8 cellular contexts compared by ENCODE assay signal in genomic region chr19:8335343-8336071, GRCh38. TPM values are rescaled to one million over a fixed set of nuclear protein-coding genes. Genes with fewer than 3 reads are reported as not detected.
DNase-seq lines count a peak whose midpoint lies in the region; ATAC-seq, FAIRE-seq and TF ChIP-seq lines count a peak whose summit lies in the region.

No MANE protein-coding gene starts in this region.

- FAIRE-seq in RCC 7860 (lab: Jason Lieb, UNC), result no peak

- H3K4me1 Mint-ChIP-seq in H9, result peaks cover 14 to 18% of the 10 kb centered on the region in 2 experiments

- no peak overlapping the region for H3K18ac ChIP-seq in H9 (ENCODE audit: insufficient read length, low read depth, low read length)

- H3K9me3 Mint-ChIP-seq in H9, result no peaks in the 10 kb centered on the region; a peak in 1 of 5 replicates
- H3K9me3 Mint-ChIP-seq in activated naive CD4-positive, alpha-beta T cell treated with anti-CD3 and anti-CD28 coated beads, Interleukin-2, amount 50 U/mL, for 72 hours, result no peaks in the 10 kb centered on the region

- H3K79me1 ChIP-seq in H9 (ENCODE audit: insufficient read depth, low read depth, low read length, poor library complexity, severe bottlenecking), result no peaks in the 10 kb centered on the region

- H2BK15ac ChIP-seq in H9 (ENCODE audit: low read depth, low read length), result no peak overlapping the region

- peak overlapping the region; percentile 51 to 70 for H3K4me3 Mint-ChIP-seq in H9

- no peak overlapping the region for H2BK20ac ChIP-seq in H9 (ENCODE audit: low read depth, low read length, poor library complexity, severe bottlenecking)

- H3K27ac Mint-ChIP-seq in H9, result no peak overlapping the region
- H3K27ac Mint-ChIP-seq in activated naive CD4-positive, alpha-beta T cell treated with anti-CD3 and anti-CD28 coated beads, Interleukin-2, amount 50 U/mL, for 72 hours, result no peak overlapping the region

- H4K91ac ChIP-seq in H9 (ENCODE audit: insufficient read length, low read depth, low read length), result no peak overlapping the region

- peak; percentile 64 for TF ChIP-seq CTCF in H9 (conservative IDR thresholded peaks at IDR 0.05)

- no peak overlapping the region for H2BK120ac ChIP-seq in H9 (ENCODE audit: low read depth, low read length, poor library complexity, severe bottlenecking)

- H3K27ac ChIP-seq in H9 (ENCODE audit: insufficient read length, low read depth, low read length), result no peak overlapping the region
- H3K27ac ChIP-seq in mesodermal cell (ENCODE audit: low read depth, low read length, severe bottlenecking), result no peak overlapping the region

- peaks cover 0 to 2% (median 0%) of the 10 kb centered on the region in 3 experiments; a peak in 2 of 7 replicates for H3K36me3 Mint-ChIP-seq in H9 (ENCODE audit: insufficient read depth in 1 of 3, low read depth in 3 of 3)
- H3K36me3 Mint-ChIP-seq in activated naive CD4-positive, alpha-beta T cell treated with anti-CD3 and anti-CD28 coated beads, Interleukin-2, amount 50 U/mL, for 72 hours, result no peaks in the 10 kb centered on the region

- H3K14ac ChIP-seq in H9 (ENCODE audit: insufficient read depth, low read length), result no peak overlapping the region

- peaks cover 18% of the 10 kb centered on the region; the same call in 1 of the 2 replicates for H3K27me3 ChIP-seq in H9 (ENCODE audit: insufficient read depth, low read length)

- DNase-seq in D341Med (ENCODE audit: low spot score), result peak; percentile 58
- DNase-seq in H9, result peak; percentile 73
- DNase-seq in activated naive CD4-positive, alpha-beta T cell treated with anti-CD3 and anti-CD28 coated beads, Interleukin-2, amount 50 U/mL, for 72 hours (ENCODE audit: low spot score in 2 of 2), result peak in 1 of 2 donors; percentile 57
- DNase-seq in RCC 7860 (ENCODE audit: low spot score), result no peak
- no peak for DNase-seq in middle frontal gyrus (ENCODE audit: extremely low spot score, low spot score)
- DNase-seq in cerebellar cortex (ENCODE audit: low spot score), result no peak

- H3K4ac ChIP-seq in H9 (ENCODE audit: low read depth, low read length), result no peak overlapping the region

- H3K4me1 ChIP-seq in H9 (ENCODE audit: insufficient read depth, low read length), result no peaks in the 10 kb centered on the region; the same call in 1 of the 2 replicates
- peaks cover 5% of the 10 kb centered on the region for H3K4me1 ChIP-seq in mesodermal cell (ENCODE audit: control insufficient read depth, insufficient read depth, low read length, poor library complexity, severe bottlenecking)

- no peak overlapping the region for H2AK5ac ChIP-seq in H9 (ENCODE audit: insufficient read length, low read length)

- no peak overlapping the region for H3T11ph ChIP-seq in H9 (ENCODE audit: low read length)

- H4K20me1 ChIP-seq in H9 (ENCODE audit: control insufficient read depth, insufficient read depth, insufficient read length), result no peaks in the 10 kb centered on the region

- H3K9me3 ChIP-seq in H9 (ENCODE audit: control insufficient read depth, low read depth, low read length) (no peaks in the 10 kb centered on the region), mesodermal cell (ENCODE audit: control insufficient read depth, low read length) (no peaks in the 10 kb centered on the region)

- no peak overlapping the region for H3K23ac ChIP-seq in H9 (ENCODE audit: insufficient read length, low read depth, low read length)

- no peak overlapping the region for H3K9ac ChIP-seq in H9 (ENCODE audit: extremely low read depth, insufficient read length, low read length)

- H2BK5ac ChIP-seq in H9 (ENCODE audit: insufficient read length, low read length), result no peak overlapping the region

- no peaks in the 10 kb centered on the region for H3K79me2 ChIP-seq in H9 (ENCODE audit: insufficient read depth, low read length)

- H3K56ac ChIP-seq in H9 (ENCODE audit: insufficient read length, low read depth, low read length), result no peak overlapping the region

- H4K5ac ChIP-seq in H9 (ENCODE audit: insufficient read length, low read depth, low read length), result no peak overlapping the region

- peaks cover 48% of the 10 kb centered on the region for H3K27me3 Mint-ChIP-seq in H9 (ENCODE audit: low read depth)

- H3K4me3 ChIP-seq in mesodermal cell (ENCODE audit: extremely low read depth, insufficient read depth, low read length, poor library complexity, severe bottlenecking), result peak overlapping the region; percentile 29

- no peak overlapping the region for H2BK12ac ChIP-seq in H9 (ENCODE audit: insufficient read length, low read depth, low read length)

- no CpG with 5 or more reads among the region's 79 CpGs for WGBS in H9 (ENCODE audit: extremely low coverage, insufficient read length, low lambda C conversion rate)
- 9% methylated on average over 67 to 79 of the region's 79 CpGs for WGBS in mesodermal cell (ENCODE audit: insufficient coverage in 2 of 2), 2 experiments

- ATAC-seq in activated naive CD4-positive, alpha-beta T cell treated with anti-CD3 and anti-CD28 coated beads, Interleukin-2, amount 50 U/mL, for 72 hours, result peak; percentile 53 to 61
- ATAC-seq in GM18861 (IDR thresholded peaks at IDR 0.05; ENCODE audit: unreplicated experiment), result no peak

- peaks cover 12% of the 10 kb centered on the region for H3K23me2 ChIP-seq in H9 (ENCODE audit: insufficient read length, low read depth, low read length, poor library complexity, severe bottlenecking)

- H4K8ac ChIP-seq in H9 (replicated peaks; ENCODE audit: insufficient read length, low read depth, low read length), result no peak overlapping the region

- peak overlapping the region; percentile 27 for H3K4me2 ChIP-seq in H9 (ENCODE audit: insufficient read depth, insufficient read length, low read length)

- H3K36me3 ChIP-seq in mesodermal cell (ENCODE audit: control insufficient read depth, insufficient read depth, low read length), result no peaks in the 10 kb centered on the region

- H2AFZ ChIP-seq in H9 (ENCODE audit: low read length), result no peak overlapping the region

RNA-seq across cellular contexts. Expression of gene KANK3, which starts 7.6 kb away (rescaled TPM):
- 5.3 and 7.7 TPM in 2 replicates for total RNA-seq in H9 (2021)
- total RNA-seq in activated naive CD4-positive, alpha-beta T cell treated with anti-CD3 and anti-CD28 coated beads, Interleukin-2, amount 50 U/mL, for 72 hours, result 1 to 10 TPM; 1.5 to 1.7 TPM
- polyA plus RNA-seq in mesodermal cell (2013, experiment 1 of 2), result 7.2 TPM
- 4.9 TPM for polyA plus RNA-seq in mesodermal cell (2013, experiment 2 of 2)

RNA-seq across cellular contexts. Expression of gene RPS28, which starts 14.2 kb away (rescaled TPM):
- total RNA-seq in H9 (2021), result 1,885 and 1,988 TPM in 2 replicates
- 1,000 to 10,000 TPM; 2,643 to 2,829 TPM for total RNA-seq in activated naive CD4-positive, alpha-beta T cell treated with anti-CD3 and anti-CD28 coated beads, Interleukin-2, amount 50 U/mL, for 72 hours
- 1,106 TPM for polyA plus RNA-seq in mesodermal cell (2013, experiment 1 of 2)
- 958 TPM for polyA plus RNA-seq in mesodermal cell (2013, experiment 2 of 2)

RNA-seq across cellular contexts. Expression of gene NDUFA7, which starts 14.3 kb away (rescaled TPM):
- total RNA-seq in H9 (2021), result 70.7 and 73.0 TPM in 2 replicates
- total RNA-seq in activated naive CD4-positive, alpha-beta T cell treated with anti-CD3 and anti-CD28 coated beads, Interleukin-2, amount 50 U/mL, for 72 hours, result 10 to 100 TPM; 54.5 to 73.1 TPM
- 156 TPM for polyA plus RNA-seq in mesodermal cell (2013, experiment 1 of 2)
- polyA plus RNA-seq in mesodermal cell (2013, experiment 2 of 2), result 139 TPM

RNA-seq across cellular contexts. Expression of gene CD320, which starts 27.3 kb away (rescaled TPM):
- total RNA-seq in H9 (2021), result 68.1 and 72.1 TPM in 2 replicates
- total RNA-seq in activated naive CD4-positive, alpha-beta T cell treated with anti-CD3 and anti-CD28 coated beads, Interleukin-2, amount 50 U/mL, for 72 hours, result 10 to 100 TPM; 46.1 to 49.7 TPM
- 66.5 TPM for polyA plus RNA-seq in mesodermal cell (2013, experiment 1 of 2)
- 55.8 TPM for polyA plus RNA-seq in mesodermal cell (2013, experiment 2 of 2)

RNA-seq across cellular contexts. Expression of gene ANGPTL4, which starts 28.4 kb away (rescaled TPM):
- total RNA-seq in H9 (2021), result 1.9 and 2.5 TPM in 2 replicates
- total RNA-seq in activated naive CD4-positive, alpha-beta T cell treated with anti-CD3 and anti-CD28 coated beads, Interleukin-2, amount 50 U/mL, for 72 hours, result 1 to 10 TPM in 1 of 2 donors, not detected in 1; 9.5 TPM
- polyA plus RNA-seq in mesodermal cell (2013, experiment 1 of 2), result 10.0 TPM
- polyA plus RNA-seq in mesodermal cell (2013, experiment 2 of 2), result 7.6 TPM

Comparison
In these comparisons a context has a peak if more than half of its experiments do, and no peak if none do; other contexts are left out.
1. DNase-seq: peak in D341Med (single experiment) and H9 (single experiment); none in RCC 7860 (single experiment), middle frontal gyrus (single experiment) and cerebellar cortex (single experiment).